ENCODE assay signal across 20 cellular contexts in genomic region chr9:27457445-27457844, GRCh38.
DNase-seq lines count a peak whose midpoint lies in the region; ATAC-seq and TF ChIP-seq lines count a peak whose summit lies in the region.
"Had no signal": no experiment of that assay in that cellular context is flagged by ENCODE, and none has a peak within 500 bp of the region (broad histone marks: within the 10 kb centered on the region; RNA-seq: fewer than 3 reads in every experiment).

No MANE protein-coding gene starts in this region.

- ATAC-seq in GM19452 (IDR thresholded peaks at IDR 0.05; ENCODE audit: unreplicated experiment) (no peak), GM18861 (IDR thresholded peaks at IDR 0.05; ENCODE audit: unreplicated experiment) (no peak)
- ATAC-seq: activated CD4-positive, CD25-positive, alpha-beta regulatory T cell treated with anti-CD3 and anti-CD28 coated beads, Interleukin-2, amount 50 U/mL, for 24 hours; activated naive CD4-positive, alpha-beta T cell treated with anti-CD3 and anti-CD28 coated beads, Interleukin-2, amount 50 U/mL, for 72 hours; gastroesophageal sphincter; left lung had no signal

- peaks cover 19 to 71% (median 29%) of the 10 kb centered on the region in 10 experiments for H3K4me1 ChIP-seq in BLaER1 treated with 17β-estradiol and CSF1 and Interleukin-3, amounts not matched to agents 10 nM and 100 nM
- H3K4me1 ChIP-seq in NT2/D1 (ENCODE audit: insufficient read depth, insufficient read length), result peaks cover 7% of the 10 kb centered on the region
- H3K4me1 ChIP-seq in endodermal cell (ENCODE audit: control insufficient read depth, insufficient read depth, low read length), result peaks cover 3% of the 10 kb centered on the region
- H3K4me1 ChIP-seq in mesendoderm (ENCODE audit: control insufficient read depth, low read depth, low read length), result peaks cover 11% of the 10 kb centered on the region

- H3K27me3 Mint-ChIP-seq in endodermal cell (ENCODE audit: insufficient read depth), result peaks cover 5% of the 10 kb centered on the region

- no peaks in the 10 kb centered on the region for H3K79me1 ChIP-seq in mesendoderm (ENCODE audit: low read length)

- peaks cover 0 to 4% (median 0%) of the 10 kb centered on the region in 11 experiments; a peak in 2 of 22 replicates for H3K9me3 ChIP-seq in BLaER1 treated with 17β-estradiol and CSF1 and Interleukin-3, amounts not matched to agents 10 nM and 100 nM (replicated peaks in 1 of 11)
- H3K9me3 ChIP-seq in NT2/D1 (ENCODE audit: insufficient read depth, low read length) (no peaks in the 10 kb centered on the region), endodermal cell (ENCODE audit: control insufficient read depth, low read length) (no peaks in the 10 kb centered on the region)
- H3K9me3 ChIP-seq: gastroesophageal sphincter, left lung had no signal

- H4K20me1 ChIP-seq in BLaER1 treated with 17β-estradiol and CSF1 and Interleukin-3, amounts not matched to agents 10 nM and 100 nM, result no peaks in the 10 kb centered on the region

- no peak overlapping the region for H3K4ac ChIP-seq in mesendoderm (ENCODE audit: low read depth, low read length)

- 58 to 70% methylated on average over 3 to 4 of the region's 4 CpGs for WGBS in endodermal cell (ENCODE audit: insufficient coverage in 1 of 2, insufficient read length in 1 of 2), 2 experiments
- WGBS in mesendoderm (ENCODE audit: extremely low coverage, insufficient coverage, low lambda C conversion rate), result no CpG with 5 or more reads among the region's 4 CpGs

- H3K79me2 ChIP-seq in mesendoderm (ENCODE audit: control insufficient read depth, insufficient read depth, low read length), result no peaks in the 10 kb centered on the region

- H3K18ac ChIP-seq in mesendoderm (ENCODE audit: low read length), result no peak overlapping the region

- H3K4me2 ChIP-seq in BLaER1 treated with 17β-estradiol and CSF1 and Interleukin-3, amounts not matched to agents 10 nM and 100 nM, result peak overlapping the region; percentile 20 to 69 (median 47); a peak in 21 of 22 replicates
- no peak overlapping the region for H3K4me2 ChIP-seq in mesendoderm (ENCODE audit: low read length)

- no peak overlapping the region for H3K9ac ChIP-seq in BLaER1 treated with 17β-estradiol and CSF1 and Interleukin-3, amounts not matched to agents 10 nM and 100 nM
- H3K9ac ChIP-seq in NT2/D1 (ENCODE audit: insufficient read length, low read depth), result no peak overlapping the region
- no peak overlapping the region for H3K9ac ChIP-seq in endodermal cell (ENCODE audit: extremely low read depth, low read length, poor library complexity, severe bottlenecking)
- H3K9ac ChIP-seq in mesendoderm (ENCODE audit: low read length), result no peak overlapping the region

- peak; percentile 15 for DNase-seq in NT2/D1 (ENCODE audit: low read depth, low spot score)
- peak; percentile 74 for DNase-seq in endodermal cell
- peak; percentile 67 for DNase-seq in mesendoderm
- DNase-seq in NCI-H2107 (lab: John Stamatoyannopoulos, UW), result no peak
- DNase-seq in RWPE1 (ENCODE audit: low spot score), result no peak
- DNase-seq: activated CD8-positive, alpha-beta memory T cell treated with anti-CD3 and anti-CD28 coated beads, Interleukin-2, amount 50 U/mL, for 4 hours; caudate nucleus; DMS 273 treated with DMSO at 0.1 percent for 48 hours; GOT3; left lung; NCI-H146; NCI-H510A treated with DMSO at 0.1 percent for 48 hours; SW 1271 had no signal

- H3K4me3 Mint-ChIP-seq in endodermal cell, result no peak overlapping the region
- H3K4me3 Mint-ChIP-seq: neural crest cell had no signal

- H2BK15ac ChIP-seq in mesendoderm (replicated peaks; ENCODE audit: low read depth), result no peak overlapping the region

- H3K23ac ChIP-seq in mesendoderm (ENCODE audit: low read length), result no peak overlapping the region

- H4K8ac ChIP-seq in mesendoderm (ENCODE audit: low read depth, low read length), result no peak overlapping the region

- POLR2A ChIA-PET in RWPE1 (lab: Yijun Ruan, JAX; ENCODE audit: low non-redundant PET), result no interaction called here

- peaks cover 27% of the 10 kb centered on the region for H3K4me1 Mint-ChIP-seq in endodermal cell

- CTCF ChIA-PET in RWPE1 (lab: Yijun Ruan, JAX), result no interaction called here

- no peaks in the 10 kb centered on the region for H3K36me3 Mint-ChIP-seq in endodermal cell (ENCODE audit: low read depth)

- peaks cover 0 to 38% (median 10%) of the 10 kb centered on the region in 11 experiments; a peak in 16 of 22 replicates for H3K36me3 ChIP-seq in BLaER1 treated with 17β-estradiol and CSF1 and Interleukin-3, amounts not matched to agents 10 nM and 100 nM
- peaks cover 6% of the 10 kb centered on the region for H3K36me3 ChIP-seq in NT2/D1 (ENCODE audit: insufficient read depth, insufficient read length, low read length)
- H3K36me3 ChIP-seq in endodermal cell (ENCODE audit: control insufficient read depth, insufficient read depth, low read length), result no peaks in the 10 kb centered on the region
- no peaks in the 10 kb centered on the region for H3K36me3 ChIP-seq in mesendoderm (ENCODE audit: control insufficient read depth, insufficient read depth, low read length)
- H3K36me3 ChIP-seq: left lung had no signal

- no peak overlapping the region for H4K5ac ChIP-seq in mesendoderm (ENCODE audit: low read length)

- no peak overlapping the region for H3K4me3 ChIP-seq in BLaER1 treated with 17β-estradiol and CSF1 and Interleukin-3, amounts not matched to agents 10 nM and 100 nM
- H3K4me3 ChIP-seq in NT2/D1 (ENCODE audit: insufficient read length, low read depth) (no peak overlapping the region), endodermal cell (ENCODE audit: low read length) (no peak overlapping the region), mesendoderm (ENCODE audit: low read length) (no peak overlapping the region)
- H3K4me3 ChIP-seq: gastroesophageal sphincter, left lung had no signal

- H3K27ac Mint-ChIP-seq in endodermal cell, result no peak overlapping the region
- H3K27ac Mint-ChIP-seq: activated naive CD4-positive, alpha-beta T cell treated with anti-CD3 and anti-CD28 coated beads, Interleukin-2, amount 50 U/mL, for 72 hours had no signal

- no peaks in the 10 kb centered on the region for H3K27me3 ChIP-seq in BLaER1 treated with 17β-estradiol and CSF1 and Interleukin-3, amounts not matched to agents 10 nM and 100 nM
- H3K27me3 ChIP-seq in NT2/D1 (ENCODE audit: insufficient read depth, insufficient read length), result no peaks in the 10 kb centered on the region
- no peaks in the 10 kb centered on the region for H3K27me3 ChIP-seq in endodermal cell (ENCODE audit: control insufficient read depth, insufficient read depth, low read length, poor library complexity, severe bottlenecking)
- H3K27me3 ChIP-seq in mesendoderm (ENCODE audit: insufficient read depth, low read length, poor library complexity), result no peaks in the 10 kb centered on the region
- H3K27me3 ChIP-seq: gastroesophageal sphincter, left lung had no signal

- no peak overlapping the region for H2BK120ac ChIP-seq in mesendoderm (ENCODE audit: low read depth, low read length)

- H3K27ac ChIP-seq in BLaER1 treated with 17β-estradiol and CSF1 and Interleukin-3, amounts not matched to agents 10 nM and 100 nM, result peak overlapping the region in 2 of 11 experiments; percentile 12 to 22; a peak in 4 of 22 replicates
- no peak overlapping the region for H3K27ac ChIP-seq in endodermal cell (ENCODE audit: low read depth, low read length)
- H3K27ac ChIP-seq in mesendoderm (ENCODE audit: low read depth, low read length), result peak overlapping the region; percentile 7
- no peak overlapping the region for H3K27ac ChIP-seq in RWPE1
- H3K27ac ChIP-seq: gastroesophageal sphincter, left lung had no signal

- H2AK5ac ChIP-seq in mesendoderm (ENCODE audit: low read length), result no peak overlapping the region

- H3K56ac ChIP-seq in mesendoderm (ENCODE audit: low read length), result peak overlapping the region; percentile 22

- H2BK5ac ChIP-seq in mesendoderm (ENCODE audit: low read length), result no peak overlapping the region

- TF ChIP-seq CTCF in endodermal cell (conservative IDR thresholded peaks at IDR 0.05), result no peak
- no peak for TF ChIP-seq CTCF in RWPE1 (conservative IDR thresholded peaks at IDR 0.05; ENCODE audit: low read depth)

- no peaks in the 10 kb centered on the region for H3K9me3 Mint-ChIP-seq in endodermal cell
- H3K9me3 Mint-ChIP-seq: activated naive CD4-positive, alpha-beta T cell treated with anti-CD3 and anti-CD28 coated beads, Interleukin-2, amount 50 U/mL, for 72 hours; neural crest cell had no signal

Comparison
In these comparisons a context has a peak if more than half of its experiments do, and no peak if none do; other contexts are left out.
1. DNase-seq: peak in NT2/D1 (single experiment), endodermal cell (single experiment) and mesendoderm (single experiment); none in NCI-H2107 (single experiment) and RWPE1 (single experiment).